ENCODE assay signal across 28 cellular contexts in genomic region chr2:142323206-142323605, GRCh38.
DNase-seq lines count a peak whose midpoint lies in the region; ATAC-seq and TF ChIP-seq lines count a peak whose summit lies in the region.
"Had no signal": no experiment of that assay in that cellular context is flagged by ENCODE, and none has a peak within 500 bp of the region (broad histone marks: within the 10 kb centered on the region; RNA-seq: fewer than 3 reads in every experiment).

No MANE protein-coding gene starts in this region.

- H3K4me1 Mint-ChIP-seq in Calu3 (ENCODE audit: low read depth, unreplicated experiment), result peaks cover 42% of the 10 kb centered on the region
- H3K4me1 Mint-ChIP-seq in stimulated activated naive CD8-positive, alpha-beta T cell treated with anti-CD3 and anti-CD28 coated beads, Interleukin-15, amount 100 ng/mL, for 72 hours, result no peaks in the 10 kb centered on the region

- H3K36me3 Mint-ChIP-seq in Calu3 (ENCODE audit: insufficient read depth, unreplicated experiment), result no peaks in the 10 kb centered on the region

- no peak overlapping the region for H2AFZ ChIP-seq in PC-9

- H3K4me3 ChIP-seq in PC-9, result no peak overlapping the region
- H3K4me3 ChIP-seq: A549; BLaER1 treated with 17β-estradiol and CSF1 and Interleukin-3, amounts not matched to agents 10 nM and 100 nM; HAP-1; Peyer's patch had no signal

- H3K27ac Mint-ChIP-seq in Calu3 (ENCODE audit: unreplicated experiment), result peak overlapping the region; percentile 3
- H3K27ac Mint-ChIP-seq in stimulated activated naive CD8-positive, alpha-beta T cell treated with anti-CD3 and anti-CD28 coated beads, Interleukin-15, amount 100 ng/mL, for 72 hours, result no peak overlapping the region
- H3K27ac Mint-ChIP-seq: CD4-positive, alpha-beta T cell; HFFc6 had no signal

- peaks cover 18% of the 10 kb centered on the region for H3K4me1 ChIP-seq in PC-9 (replicated peaks; ENCODE audit: insufficient read depth)
- H3K4me1 ChIP-seq: A549, HAP-1, Peyer's patch had no signal

- intact Hi-C loops in Calu3 (cut with micrococcal nuclease; ENCODE audit: unreplicated experiment), result loop anchor here (1.0 kb wide), 1 partner anchor 276 kb away; no protein-coding TSS in a partner anchor
- intact Hi-C loops in PC-9 (cut with micrococcal nuclease; ENCODE audit: unreplicated experiment), result loop anchor here (2.0 to 5.0 kb wide), 3 partner anchors 16 to 274 kb away; no protein-coding TSS in a partner anchor

- CTCF ChIA-PET in Calu3 (lab: Charles Lee), result no interaction called here
- CTCF ChIA-PET in PC-9 (lab: Charles Lee), result no interaction called here

- no peaks in the 10 kb centered on the region for H3K27me3 ChIP-seq in PC-9 (ENCODE audit: insufficient read depth, low read depth)
- H3K27me3 ChIP-seq: BLaER1 treated with 17β-estradiol and CSF1 and Interleukin-3, amounts not matched to agents 10 nM and 100 nM; Peyer's patch had no signal

- H4K20me1 ChIP-seq in PC-9 (ENCODE audit: insufficient read depth), result no peaks in the 10 kb centered on the region
- H4K20me1 ChIP-seq: BLaER1 treated with 17β-estradiol and CSF1 and Interleukin-3, amounts not matched to agents 10 nM and 100 nM had no signal

- H3K36me3 ChIP-seq in PC-9 (ENCODE audit: low read depth), result no peaks in the 10 kb centered on the region
- H3K36me3 ChIP-seq: BLaER1 treated with 17β-estradiol and CSF1 and Interleukin-3, amounts not matched to agents 10 nM and 100 nM; HAP-1; Peyer's patch had no signal

- no peaks in the 10 kb centered on the region for H3K9me3 ChIP-seq in PC-9 (ENCODE audit: insufficient read depth, low read depth)
- H3K9me3 ChIP-seq: A549; BLaER1 treated with 17β-estradiol and CSF1 and Interleukin-3, amounts not matched to agents 10 nM and 100 nM; HAP-1; Peyer's patch; SK-N-SH had no signal

- no peaks in the 10 kb centered on the region for H3K27me3 Mint-ChIP-seq in Calu3 (ENCODE audit: unreplicated experiment)
- H3K27me3 Mint-ChIP-seq in stimulated activated naive CD8-positive, alpha-beta T cell treated with anti-CD3 and anti-CD28 coated beads, Interleukin-15, amount 100 ng/mL, for 72 hours, result no peaks in the 10 kb centered on the region
- H3K27me3 Mint-ChIP-seq: CD4-positive, alpha-beta T cell had no signal

- H3K9me2 ChIP-seq in PC-9 (ENCODE audit: insufficient read depth), result no peaks in the 10 kb centered on the region
- H3K9me2 ChIP-seq: SK-N-SH had no signal

- no peak for ATAC-seq in stimulated activated naive CD8-positive, alpha-beta T cell treated with anti-CD3 and anti-CD28 coated beads, Interleukin-15, amount 100 ng/mL, for 72 hours
- no peak for ATAC-seq in HG03280 (IDR thresholded peaks at IDR 0.05; ENCODE audit: unreplicated experiment)
- ATAC-seq: A549 had no signal

- TF ChIP-seq CTCF in Calu3 (IDR thresholded peaks at IDR 0.05; ENCODE audit: unreplicated experiment) (no peak), PC-9 (conservative IDR thresholded peaks at IDR 0.05) (no peak)

- H3F3A ChIP-seq in PC-9 (ENCODE audit: insufficient read depth, low read depth), result no peaks in the 10 kb centered on the region

- H3K79me2 ChIP-seq in PC-9 (ENCODE audit: low read depth), result no peaks in the 10 kb centered on the region

- DNase-seq in Calu3, result peak; percentile 58
- DNase-seq in HT-29 (ENCODE audit: low spot score), result peak; percentile 84
- DNase-seq in PC-9, result peak; percentile 49 to 84
- DNase-seq in kidney tubule cell (ENCODE audit: low spot score), result peak; percentile 35
- DNase-seq in SKM-1 treated with dmso at 0.1 percent for 144 hours (lab: John Stamatoyannopoulos, UW; ENCODE audit: unreplicated experiment), result no peak
- no peak for DNase-seq in stimulated activated naive CD8-positive, alpha-beta T cell treated with anti-CD3 and anti-CD28 coated beads, Interleukin-15, amount 100 ng/mL, for 72 hours
- DNase-seq: AML-193; CD4-positive, alpha-beta T cell; COR-L47; DMS79 treated with DMSO at 0.1 percent for 48 hours; GOT3; HFFc6; Karpas-422; MM.1S; NCI-H1694; NCI-H2029 treated with DMSO at 0.1 percent for 48 hours; NCI-H2171; NCI-H226; NCI-H510A; NCI-H69; Peyer's patch; SHP77 treated with DMSO at 0.1 percent for 48 hours; SK-N-SH; T-helper 2 cell had no signal

- peak overlapping the region; percentile 4 for H3K4me3 Mint-ChIP-seq in Calu3 (ENCODE audit: low read depth, unreplicated experiment)
- H3K4me3 Mint-ChIP-seq in stimulated activated naive CD8-positive, alpha-beta T cell treated with anti-CD3 and anti-CD28 coated beads, Interleukin-15, amount 100 ng/mL, for 72 hours, result no peak overlapping the region
- H3K4me3 Mint-ChIP-seq: CD4-positive, alpha-beta T cell; HFFc6 had no signal

- H3K9me3 Mint-ChIP-seq in Calu3 (ENCODE audit: low read depth, unreplicated experiment), result peaks cover 2% of the 10 kb centered on the region
- H3K9me3 Mint-ChIP-seq in stimulated activated naive CD8-positive, alpha-beta T cell treated with anti-CD3 and anti-CD28 coated beads, Interleukin-15, amount 100 ng/mL, for 72 hours, result no peaks in the 10 kb centered on the region

- POLR2A ChIA-PET in PC-9 (lab: Charles Lee; ENCODE audit: unreplicated experiment), result no interaction called here

- BruUV-seq in Calu3 (replicated peaks; lab: Mats Ljungman, UMichigan) (no TSS peak), PC-9 (replicated peaks; lab: Mats Ljungman, UMichigan) (no TSS peak)

- H3K27ac ChIP-seq in PC-9, result peak overlapping the region; percentile 24; the same call in 1 of the 2 replicates
- H3K27ac ChIP-seq: A549; BLaER1 treated with 17β-estradiol and CSF1 and Interleukin-3, amounts not matched to agents 10 nM and 100 nM; Peyer's patch had no signal

- H3K4me2 ChIP-seq in PC-9, result peak overlapping the region; percentile 48
- H3K4me2 ChIP-seq: A549; BLaER1 treated with 17β-estradiol and CSF1 and Interleukin-3, amounts not matched to agents 10 nM and 100 nM; SK-N-SH had no signal

Comparison
In these comparisons a context has a peak if more than half of its experiments do, and no peak if none do; other contexts are left out.
1. DNase-seq: peak in Calu3 (single experiment), HT-29 (single experiment), PC-9 (2 of 2) and kidney tubule cell (single experiment); none in SKM-1 treated with dmso at 0.1 percent for 144 hours (single experiment) and stimulated activated naive CD8-positive, alpha-beta T cell treated with anti-CD3 and anti-CD28 coated beads, Interleukin-15, amount 100 ng/mL, for 72 hours (0 of 2).